ENCODE assay signal across 20 cellular contexts in genomic region chr11:76347391-76347790, GRCh38. TPM values are rescaled to one million over a fixed set of nuclear protein-coding genes. Genes with fewer than 3 reads are reported as not detected.
DNase-seq lines count a peak whose midpoint lies in the region; ATAC-seq and TF ChIP-seq lines count a peak whose summit lies in the region.
"Had no signal": no experiment of that assay in that cellular context is flagged by ENCODE, and none has a peak within 500 bp of the region (broad histone marks: within the 10 kb centered on the region; RNA-seq: fewer than 3 reads in every experiment).

No MANE protein-coding gene starts in this region.

- H3K4me2 ChIP-seq in HCT116 (ENCODE audit: low read length) = no peak overlapping the region
- no peak overlapping the region for H3K4me2 ChIP-seq in OCI-LY3 (ENCODE audit: low read length)
- no peak overlapping the region for H3K4me2 ChIP-seq in fibroblast of lung (ENCODE audit: extremely low read depth, insufficient read depth, low read length)
- no peak overlapping the region for H3K4me2 ChIP-seq in parathyroid adenoma (ENCODE audit: low read length)
- H3K4me2 ChIP-seq: BLaER1 had no signal

- ATAC-seq in HCT116 = no peak
- ATAC-seq: activated naive CD8-positive, alpha-beta T cell treated with anti-CD3 and anti-CD28 coated beads, Interleukin-2, amount 50 U/mL, for 24 hours; left ventricle myocardium superior; Right ventricle myocardium inferior; stimulated activated naive CD8-positive, alpha-beta T cell treated with anti-CD3 and anti-CD28 coated beads, Interleukin-15, Interleukin-2, amounts not matched to agents 100 U/mL and 50 U/mL, for 24 hours; T-cell had no signal

- H3K27me3 ChIP-seq in HCT116 (ENCODE audit: insufficient read depth, low read length) (no peaks in the 10 kb centered on the region), OCI-LY3 (ENCODE audit: low read depth, low read length) (no peaks in the 10 kb centered on the region), fibroblast of lung (ENCODE audit: control insufficient read depth, insufficient read depth, low read length) (no peaks in the 10 kb centered on the region), parathyroid adenoma (ENCODE audit: control insufficient read depth, insufficient read depth, low read length) (no peaks in the 10 kb centered on the region)
- H3K27me3 ChIP-seq: BLaER1, dorsolateral prefrontal cortex, sigmoid colon, transverse colon had no signal

- H3K27ac ChIP-seq in HCT116 (ENCODE audit: low read depth, low read length) (no peak overlapping the region), OCI-LY3 (ENCODE audit: low read length) (no peak overlapping the region), fibroblast of lung (ENCODE audit: insufficient read depth, low read length) (no peak overlapping the region), parathyroid adenoma (no peak overlapping the region)
- H3K27ac ChIP-seq: BLaER1, dorsolateral prefrontal cortex, epithelial cell of prostate, sigmoid colon, transverse colon had no signal

- H2AFZ ChIP-seq in HCT116 (ENCODE audit: low read depth, low read length, poor library complexity, severe bottlenecking) (no peak overlapping the region), OCI-LY3 (ENCODE audit: low read depth, low read length) (no peak overlapping the region), fibroblast of lung (ENCODE audit: low read length) (no peak overlapping the region), parathyroid adenoma (no peak overlapping the region)

- DNase-seq in HCT116 (ENCODE audit: low read depth, low spot score) = no peak
- DNase-seq in fibroblast of lung (ENCODE audit: low read depth in 2 of 2) = peak; percentile 30 to 44
- no peak for DNase-seq in HPDE6-E6E7 (ENCODE audit: extremely low spot score)
- DNase-seq in islet precursor cell = no peak
- no peak for DNase-seq in activated gamma-delta T cell (lab: John Stamatoyannopoulos, UW)
- DNase-seq: activated CD4-positive, alpha-beta T cell treated with anti-CD3 and anti-CD28 coated beads, Interleukin-2, amount 10 ng/mL, durations not matched to agents 7 days and 5 days; activated naive CD8-positive, alpha-beta T cell treated with anti-CD3 and anti-CD28 coated beads, Interleukin-2, amount 50 U/mL, for 24 hours; caudate nucleus; dorsolateral prefrontal cortex; left ventricle myocardium superior; sigmoid colon; stimulated activated CD4-positive, alpha-beta T cell treated with anti-CD3 and anti-CD28 coated beads, Interleukin-2, amount 100 ng/mL, for 24 hours; stimulated activated naive CD8-positive, alpha-beta T cell treated with anti-CD3 and anti-CD28 coated beads, Interleukin-15, Interleukin-2, amounts not matched to agents 100 U/mL and 50 U/mL, for 24 hours; T-cell; transverse colon had no signal

- TF ChIP-seq CTCF in HCT116 (IDR thresholded peaks at IDR 0.05 in 2 of 3, conservative IDR thresholded peaks at IDR 0.05 in 1 of 3; ENCODE audit: borderline replicate concordance in 1 of 3, insufficient read depth in 1 of 3, low read depth in 2 of 3, low read length in 2 of 3) (no peak), OCI-LY3 (IDR thresholded peaks at IDR 0.05; ENCODE audit: low read depth, low read length) (peak; percentile 16; the same call in 1 of the 2 replicates), fibroblast of lung (conservative IDR thresholded peaks at IDR 0.05 in 1 of 2, IDR thresholded peaks at IDR 0.05 in 1 of 2; ENCODE audit: low read depth in 1 of 2, low read length in 2 of 2) (no peak), parathyroid adenoma (IDR thresholded peaks at IDR 0.05) (peak; percentile 5)

- H3K9me2 ChIP-seq in HCT116 (ENCODE audit: insufficient read depth) = no peaks in the 10 kb centered on the region

- no TSS peak for BruUV-seq in HCT116 (replicated peaks; lab: Mats Ljungman, UMichigan)

- no peak overlapping the region for H3K4me3 ChIP-seq in HCT116 (replicated peaks in 1 of 2; ENCODE audit: low read depth in 1 of 2, low read length in 2 of 2)
- no peak overlapping the region for H3K4me3 ChIP-seq in OCI-LY3 (ENCODE audit: low read length)
- no peak overlapping the region for H3K4me3 ChIP-seq in fibroblast of lung (replicated peaks in 1 of 4; ENCODE audit: control extremely low read depth in 1 of 4, insufficient read depth in 1 of 4, low read depth in 3 of 4, low read length in 4 of 4)
- no peak overlapping the region for H3K4me3 ChIP-seq in parathyroid adenoma (ENCODE audit: low read depth, low read length)
- H3K4me3 ChIP-seq: BLaER1, dorsolateral prefrontal cortex, sigmoid colon, transverse colon had no signal

- H3K4me1 ChIP-seq in HCT116 (ENCODE audit: control insufficient read depth in 1 of 2, insufficient read depth in 2 of 2, low read length in 2 of 2) = no peaks in the 10 kb centered on the region
- H3K4me1 ChIP-seq in OCI-LY3 (ENCODE audit: low read length) = no peaks in the 10 kb centered on the region
- H3K4me1 ChIP-seq in fibroblast of lung (ENCODE audit: control insufficient read depth, extremely low read depth, insufficient read depth, low read length) = no peaks in the 10 kb centered on the region
- H3K4me1 ChIP-seq in parathyroid adenoma = no peaks in the 10 kb centered on the region
- H3K4me1 ChIP-seq: BLaER1 had no signal

- H3K36me3 ChIP-seq in HCT116 (ENCODE audit: control insufficient read depth in 1 of 2, insufficient read depth in 2 of 2, low read length in 2 of 2) = no peaks in the 10 kb centered on the region; a peak in 1 of 4 replicates
- H3K36me3 ChIP-seq in OCI-LY3 (replicated peaks; ENCODE audit: low read depth, low read length) = peaks cover 3% of the 10 kb centered on the region
- no peaks in the 10 kb centered on the region for H3K36me3 ChIP-seq in fibroblast of lung (ENCODE audit: control insufficient read depth, insufficient read depth, low read length)
- no peaks in the 10 kb centered on the region for H3K36me3 ChIP-seq in parathyroid adenoma (ENCODE audit: control insufficient read depth, insufficient read depth, low read length)
- H3K36me3 ChIP-seq: transverse colon had no signal

- peak; percentile 14; the same call in 1 of the 2 replicates for TF ChIP-seq RAD21 in HCT116 (IDR thresholded peaks at IDR 0.05; ENCODE audit: low read depth)

- no peaks in the 10 kb centered on the region for H4K20me1 ChIP-seq in HCT116 (ENCODE audit: insufficient read depth)
- no peaks in the 10 kb centered on the region for H4K20me1 ChIP-seq in OCI-LY3 (ENCODE audit: insufficient read depth, low read length)
- H4K20me1 ChIP-seq in fibroblast of lung (ENCODE audit: control insufficient read depth, extremely low read depth, insufficient read depth, low read length) = no peaks in the 10 kb centered on the region
- H4K20me1 ChIP-seq: BLaER1 had no signal

- H3K79me2 ChIP-seq in HCT116 (ENCODE audit: insufficient read depth, low read length) (no peaks in the 10 kb centered on the region), OCI-LY3 (ENCODE audit: low read length) (no peaks in the 10 kb centered on the region), fibroblast of lung (ENCODE audit: control insufficient read depth, insufficient read depth, low read length) (no peaks in the 10 kb centered on the region), parathyroid adenoma (no peaks in the 10 kb centered on the region)

- POLR2A ChIA-PET in HCT116 (lab: Charles Lee) = no interaction called here

- H3K9me3 ChIP-seq in HCT116 (ENCODE audit: control insufficient read depth in 1 of 2, insufficient read depth in 1 of 2, low read depth in 1 of 2, low read length in 2 of 2) (no peaks in the 10 kb centered on the region), OCI-LY3 (ENCODE audit: insufficient read depth, low read length) (no peaks in the 10 kb centered on the region), fibroblast of lung (ENCODE audit: control insufficient read depth, insufficient read depth, low read depth, low read length) (no peaks in the 10 kb centered on the region), parathyroid adenoma (ENCODE audit: control insufficient read depth, low read length) (no peaks in the 10 kb centered on the region)
- H3K9me3 ChIP-seq: BLaER1, sigmoid colon, transverse colon had no signal

- no peak for TF ChIP-seq POLR2A in HCT116 (IDR thresholded peaks at IDR 0.05; ENCODE audit: borderline replicate concordance, extremely low read depth, insufficient read depth, insufficient read length)

- H3K9ac ChIP-seq in HCT116 (ENCODE audit: low read length) (no peak overlapping the region), OCI-LY3 (ENCODE audit: low read length) (no peak overlapping the region), fibroblast of lung (ENCODE audit: insufficient read depth, low read length) (no peak overlapping the region), parathyroid adenoma (no peak overlapping the region)
- H3K9ac ChIP-seq: BLaER1 had no signal

- CTCF ChIA-PET in HCT116 (lab: Charles Lee) = no interaction called here

- intact Hi-C loops in HCT116 (cut with micrococcal nuclease) = no loop called here

- RAD21 ChIA-PET in HCT116 (lab: Charles Lee; ENCODE audit: low non-redundant PET in 1 of 2, low total read pairs in 2 of 2, uncharacterized antibody in 2 of 2, unreplicated experiment in 2 of 2) = no interaction called here

TF ChIP-seq in HCT116, 20 proteins besides CTCF, POLR2A, EP300 and RAD21 (continues in another document):
- TF ChIP-seq JUND (IDR thresholded peaks at IDR 0.05) (no peak), SP1 (IDR thresholded peaks at IDR 0.05; ENCODE audit: low read depth) (no peak), TCF7L2 (IDR thresholded peaks at IDR 0.05; ENCODE audit: borderline replicate concordance, extremely low read depth, insufficient read depth, insufficient read length) (no peak), SRF (IDR thresholded peaks at IDR 0.05; ENCODE audit: low read depth) (no peak), EZH2phosphoT487 (IDR thresholded peaks at IDR 0.05; ENCODE audit: borderline replicate concordance) (no peak)

RNA-seq across cellular contexts. Expression of gene THAP12, which starts 33.5 kb away (rescaled TPM):
- total RNA-seq in HCT116 (2021; ENCODE audit: unreplicated experiment) (44.1 TPM), fibroblast of lung (39.5 and 44.4 TPM in 2 replicates)
- 10.6 and 16.1 TPM in 2 replicates for polyA plus RNA-seq in HCT116 (2012)
- polyA plus RNA-seq in fibroblast of lung = 52.5 and 57.9 TPM in 2 replicates
- polyA plus RNA-seq in fibroblast of lung (2012) = 32.0 and 32.7 TPM in 2 replicates
- 4.1 and 7.2 TPM in 2 replicates for polyA minus RNA-seq in fibroblast of lung (ENCODE audit: low replicate concordance)

RNA-seq across cellular contexts. Expression of gene GVQW3, which starts 33.7 kb away (rescaled TPM):
- total RNA-seq in HCT116 (2021; ENCODE audit: unreplicated experiment) = 4.7 TPM
- 1.1 and 2.0 TPM in 2 replicates for polyA plus RNA-seq in HCT116 (2012)
- 1.3 and 1.8 TPM in 2 replicates for total RNA-seq in fibroblast of lung
- 1.1 and 1.4 TPM in 2 replicates for polyA plus RNA-seq in fibroblast of lung
- polyA plus RNA-seq in fibroblast of lung (2012) = 0.33 and 0.62 TPM in 2 replicates
- polyA minus RNA-seq in fibroblast of lung (ENCODE audit: low replicate concordance) = 0.16 and 0.30 TPM in 2 replicates

Comparison
In these comparisons a context has a peak if more than half of its experiments do, and no peak if none do; other contexts are left out.
1. DNase-seq: peak in fibroblast of lung (2 of 2); none in HCT116 (single experiment), HPDE6-E6E7 (single experiment), islet precursor cell (single experiment) and activated gamma-delta T cell (single experiment).
2. CTCF ChIP-seq: peak in OCI-LY3 (single experiment) and parathyroid adenoma (single experiment); none in HCT116 (0 of 3) and fibroblast of lung (0 of 2).